In the genomic region with DNA sequence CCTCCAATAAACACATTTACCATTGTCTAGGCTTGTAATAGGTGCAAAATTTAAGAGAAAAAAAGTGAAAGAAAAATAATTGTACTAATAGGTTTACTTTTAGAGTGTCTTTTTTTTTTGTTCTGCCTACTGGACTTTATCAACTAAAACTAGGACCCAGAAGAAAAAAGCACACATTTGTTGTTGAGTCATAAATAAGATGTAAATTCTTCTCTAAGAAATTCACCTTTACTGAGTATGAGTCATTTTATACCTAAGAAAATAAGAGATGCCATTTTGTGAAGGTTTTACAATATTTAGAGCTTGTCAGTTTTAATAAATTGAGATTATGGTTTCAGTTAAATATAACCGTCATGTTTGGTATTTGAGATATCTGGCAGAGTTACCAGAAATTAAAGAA, we compare ENCODE assay signal across 18 cellular contexts. TPM values are rescaled to one million over a fixed set of nuclear protein-coding genes. Genes with fewer than 3 reads are reported as not detected.
DNase-seq lines count a peak whose midpoint lies in the region; ATAC-seq, FAIRE-seq and TF ChIP-seq lines count a peak whose summit lies in the region.
"Had no signal": no experiment of that assay in that cellular context is flagged by ENCODE, and none has a peak within 500 bp of the region (broad histone marks: within the 10 kb centered on the region; RNA-seq: fewer than 3 reads in every experiment).

No MANE protein-coding gene starts in this region.

- no peaks in the 10 kb centered on the region for H3K27me3 Mint-ChIP-seq in MCF 10A (ENCODE audit: insufficient read depth, unreplicated experiment)
- H3K27me3 Mint-ChIP-seq: CD4-positive, CD25-positive, alpha-beta regulatory T cell had no signal

- BruUV-seq in MCF 10A (replicated peaks; lab: Mats Ljungman, UMichigan), result no TSS peak

- WGBS in pancreas, 2 donors, result 29 to 41% methylated on average over 1 of the region's 1 CpG

- H3K9me3 ChIP-seq in OCI-LY3 (ENCODE audit: insufficient read depth, low read length) (no peaks in the 10 kb centered on the region), colonic mucosa (no peaks in the 10 kb centered on the region), pancreas (no peaks in the 10 kb centered on the region)
- H3K9me3 ChIP-seq: SJCRH30 had no signal

- peaks cover 39% of the 10 kb centered on the region for H3K36me3 Mint-ChIP-seq in MCF 10A (ENCODE audit: insufficient read depth, unreplicated experiment)

- H3K9ac ChIP-seq in OCI-LY3 (ENCODE audit: low read length) (no peak overlapping the region), colonic mucosa (ENCODE audit: low read depth in 2 of 2, low read length in 2 of 2) (peak overlapping the region in 1 of 2 donors; percentile 80)

- H3K27ac Mint-ChIP-seq in MCF 10A (ENCODE audit: low read depth, unreplicated experiment), result no peak overlapping the region
- H3K27ac Mint-ChIP-seq: CD4-positive, CD25-positive, alpha-beta regulatory T cell had no signal

- peaks cover 19% of the 10 kb centered on the region; the same call in 1 of the 2 replicates for H4K20me1 ChIP-seq in OCI-LY3 (ENCODE audit: insufficient read depth, low read length)

- H3K4me3 ChIP-seq in OCI-LY3 (ENCODE audit: low read length) (no peak overlapping the region), colonic mucosa (no peak overlapping the region), pancreas (no peak overlapping the region)
- H3K4me3 ChIP-seq: SJCRH30 had no signal

- CTCF ChIA-PET in MCF 10A (lab: Yijun Ruan, JAX), result interaction anchor here (0.7 kb wide), 1 partner anchor 404 kb away, joined by 3 read pairs; no protein-coding TSS in a partner anchor

- H3K4me3 Mint-ChIP-seq in MCF 10A (ENCODE audit: unreplicated experiment), result no peak overlapping the region
- H3K4me3 Mint-ChIP-seq: CD4-positive, CD25-positive, alpha-beta regulatory T cell had no signal

- DNase-seq in colonic mucosa (no peak), pancreas (no peak), midbrain (lab: John Stamatoyannopoulos, UW) (no peak), MCF 10A (ENCODE audit: unreplicated experiment) (no peak), NCI-H1694 treated with DMSO at 0.1 percent for 48 hours (lab: John Stamatoyannopoulos, UW) (no peak)
- DNase-seq in activated CD4-positive, CD25-positive, alpha-beta regulatory T cell treated with anti-CD3 and anti-CD28 coated beads, Interleukin-2, amount 50 U/mL, for 72 hours, result no peak
- DNase-seq: 8988T; CD4-positive, CD25-positive, alpha-beta regulatory T cell; DMS79 treated with DMSO at 0.1 percent for 48 hours; GF-D8; H7; NCI-H1105; NCI-H187 treated with DMSO at 0.1 percent for 48 hours; SJCRH30 had no signal

- H3K4me1 ChIP-seq in OCI-LY3 (ENCODE audit: low read length), result peaks cover 26% of the 10 kb centered on the region
- H3K4me1 ChIP-seq in colonic mucosa, result peaks cover 25% of the 10 kb centered on the region
- H3K4me1 ChIP-seq in pancreas, result peaks cover 17 to 42% (median 37%) of the 10 kb centered on the region in 3 donors

- FAIRE-seq in pancreas (lab: Jason Lieb, UNC), result no peak
- FAIRE-seq: D721Med had no signal

- TF ChIP-seq CTCF in 22Rv1 (IDR thresholded peaks at IDR 0.05) (no peak), OCI-LY3 (IDR thresholded peaks at IDR 0.05; ENCODE audit: low read depth, low read length) (no peak), colonic mucosa (IDR thresholded peaks at IDR 0.05) (no peak), pancreas (IDR thresholded peaks at IDR 0.05) (no peak), MCF 10A (IDR thresholded peaks at IDR 0.05; ENCODE audit: unreplicated experiment) (no peak)

- H3K27me3 ChIP-seq in OCI-LY3 (ENCODE audit: low read depth, low read length) (no peaks in the 10 kb centered on the region), colonic mucosa (no peaks in the 10 kb centered on the region), pancreas (no peaks in the 10 kb centered on the region)
- H3K27me3 ChIP-seq: SJCRH30 had no signal

- POLR2A ChIA-PET in MCF 10A (lab: Yijun Ruan, JAX), result interaction anchor here (0.7 to 0.9 kb wide), 2 partner anchors 9 to 87 kb away, joined by 3 read pairs; no protein-coding TSS in a partner anchor

- H3K79me2 ChIP-seq in OCI-LY3 (ENCODE audit: low read length), result peaks cover 79% of the 10 kb centered on the region

- H3K4me2 ChIP-seq in OCI-LY3 (ENCODE audit: low read length), result 0 out of 2 replicates have a peak overlapping the region, but pooled peaks have one; percentile 77

- no peak for ATAC-seq in pancreas

- no peak overlapping the region for H2AFZ ChIP-seq in OCI-LY3 (ENCODE audit: low read depth, low read length)

- intact Hi-C loops in colonic mucosa (cut with DNase I), result no loop called here
- intact Hi-C loops in pancreas (cut with DNase I), result no loop called here
- intact Hi-C loops in MCF 10A (cut with micrococcal nuclease), result no loop called here

- H3K36me3 ChIP-seq in OCI-LY3 (replicated peaks; ENCODE audit: low read depth, low read length) (peaks cover 34% of the 10 kb centered on the region), colonic mucosa (no peaks in the 10 kb centered on the region), pancreas (no peaks in the 10 kb centered on the region)

- H3K27ac ChIP-seq in 22Rv1 (peak overlapping the region; percentile 65), OCI-LY3 (ENCODE audit: low read length) (peak overlapping the region; percentile 79; the same call in 1 of the 2 replicates), colonic mucosa (peak overlapping the region; percentile 88), pancreas (peak overlapping the region; percentile 43 to 88 (median 72))
- H3K27ac ChIP-seq: RWPE1, SJCRH30 had no signal

- H3K9me3 Mint-ChIP-seq in MCF 10A (ENCODE audit: unreplicated experiment), result no peaks in the 10 kb centered on the region
- H3K9me3 Mint-ChIP-seq: CD4-positive, CD25-positive, alpha-beta regulatory T cell had no signal

- no peaks in the 10 kb centered on the region for H3K4me1 Mint-ChIP-seq in MCF 10A (ENCODE audit: insufficient read depth, unreplicated experiment)

RNA-seq across cellular contexts. Expression of gene FARP2, which starts 19.2 kb away (rescaled TPM):
- total RNA-seq in colonic mucosa, result 100 to 1,000 TPM; 107 to 122 TPM
- total RNA-seq in pancreas, result 10 to 100 TPM; 16.9 to 44.9 (median 24.2) TPM
- 10 to 100 TPM; 26.2 to 35.3 TPM for polyA plus RNA-seq in pancreas
- 31.7 and 32.6 TPM in 2 replicates for total RNA-seq in MCF 10A (2022)

RNA-seq across cellular contexts. Expression of gene SEPTIN2, which starts 59.6 kb away (rescaled TPM):
- total RNA-seq in colonic mucosa (100 to 1,000 TPM; 196 to 244 TPM), pancreas (100 to 1,000 TPM; 149 to 245 (median 204) TPM), MCF 10A (2022) (254 and 271 TPM in 2 replicates)
- 100 to 1,000 TPM; 106 to 158 TPM for polyA plus RNA-seq in pancreas

RNA-seq across cellular contexts. Expression of gene HDLBP, which starts 59.8 kb away (rescaled TPM):
- 100 to 1,000 TPM; 483 to 625 TPM for total RNA-seq in colonic mucosa
- 100 to 1,000 TPM; 733 to 996 (median 775) TPM for total RNA-seq in pancreas
- 100 to 1,000 TPM; 273 to 346 TPM for polyA plus RNA-seq in pancreas
- total RNA-seq in MCF 10A (2022), result 670 and 743 TPM in 2 replicates
